Comparison of ENCODE assay signal across 16 cellular contexts in the genomic region with DNA sequence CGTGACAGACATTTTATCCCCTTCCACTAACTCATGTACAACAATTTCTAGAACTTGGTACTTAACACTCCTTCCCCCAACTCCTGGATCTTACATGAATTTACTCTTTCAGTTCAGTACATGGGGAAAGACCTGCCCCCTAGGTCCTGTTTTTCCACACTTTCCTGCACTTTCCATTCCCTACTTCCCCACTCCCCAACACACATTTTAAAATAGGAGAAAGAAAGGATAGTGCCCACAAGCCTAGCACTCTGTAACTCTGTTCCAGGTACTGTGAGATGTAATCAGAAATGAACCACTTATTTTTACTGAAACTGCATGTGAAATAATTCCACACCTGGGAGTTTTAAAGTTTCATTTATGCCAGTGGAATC. TPM values are rescaled to one million over a fixed set of nuclear protein-coding genes. Genes with fewer than 3 reads are reported as not detected.
DNase-seq lines count a peak whose midpoint lies in the region; ATAC-seq, FAIRE-seq and TF ChIP-seq lines count a peak whose summit lies in the region.
"Had no signal": no experiment of that assay in that cellular context is flagged by ENCODE, and none has a peak within 500 bp of the region (broad histone marks: within the 10 kb centered on the region; RNA-seq: fewer than 3 reads in every experiment).

No MANE protein-coding gene starts in this region.

- no peak for ATAC-seq in GM18519 (IDR thresholded peaks at IDR 0.05; ENCODE audit: low FRiP score, unreplicated experiment)
- no peak for ATAC-seq in HG03039 (IDR thresholded peaks at IDR 0.05; ENCODE audit: unreplicated experiment)
- ATAC-seq: activated T-cell treated with anti-CD3 and anti-CD28 coated beads, Interleukin-2, amount 50 U/mL, for 4 hours; stimulated activated naive CD8-positive, alpha-beta T cell treated with anti-CD3 and anti-CD28 coated beads, Interleukin-15, amount 100 ng/mL, for 72 hours had no signal

- POLR2A ChIA-PET in HEK293 (lab: Yijun Ruan, JAX), result no interaction called here

- H3K9ac ChIP-seq in liver (ENCODE audit: low read depth in 1 of 2, low read length in 2 of 2) (peak overlapping the region; percentile 92 to 95), stomach smooth muscle (ENCODE audit: low read length in 2 of 2) (no peak overlapping the region)

- H3K27me3 ChIP-seq in bronchial epithelial cell (ENCODE audit: control insufficient read depth, insufficient read depth, low read length) (no peaks in the 10 kb centered on the region), liver (ENCODE audit: control insufficient read depth in 4 of 4, insufficient read depth in 4 of 4, low read length in 3 of 4) (no peaks in the 10 kb centered on the region), stomach smooth muscle (ENCODE audit: control insufficient read depth in 1 of 2, insufficient read depth in 2 of 2, low read length in 2 of 2) (peaks cover 0 to 2% of the 10 kb centered on the region in 2 donors)
- H3K27me3 ChIP-seq: colonic mucosa had no signal

- WGBS in liver, result 45% methylated on average over 1 of the region's 1 CpG

- H3K9me3 ChIP-seq in HEK293 (ENCODE audit: control insufficient read depth, insufficient read depth, low read depth, low read length), result no peaks in the 10 kb centered on the region
- no peaks in the 10 kb centered on the region for H3K9me3 ChIP-seq in liver (ENCODE audit: control insufficient read depth in 4 of 4, low read length in 3 of 4)
- peaks cover 0 to 2% of the 10 kb centered on the region in 2 donors for H3K9me3 ChIP-seq in stomach smooth muscle (ENCODE audit: control insufficient read depth in 2 of 2, low read length in 2 of 2)
- H3K9me3 ChIP-seq: colonic mucosa had no signal

- H3K4me3 ChIP-seq in HEK293 (ENCODE audit: low read depth, low read length) (peak overlapping the region; percentile 16), bronchial epithelial cell (ENCODE audit: low read depth, low read length) (peak overlapping the region; percentile 82), liver (ENCODE audit: low read depth in 1 of 3, low read length in 3 of 3) (peak overlapping the region; percentile 78 to 93 (median 93)), stomach smooth muscle (ENCODE audit: low read length in 2 of 2) (peak overlapping the region; percentile 73 to 76)
- H3K4me3 ChIP-seq: colonic mucosa had no signal

- peak in 1 of 2 donors; percentile 31 for TF ChIP-seq RAD21 in liver (IDR thresholded peaks at IDR 0.05)

- FAIRE-seq in bronchial epithelial cell (lab: Jason Lieb, UNC), result no peak

- H3K36me3 ChIP-seq in HEK293 (ENCODE audit: control insufficient read depth in 2 of 2, insufficient read depth in 1 of 2, low read length in 2 of 2) (no peaks in the 10 kb centered on the region), bronchial epithelial cell (ENCODE audit: control insufficient read depth, insufficient read depth, low read length) (no peaks in the 10 kb centered on the region), liver (ENCODE audit: control insufficient read depth in 4 of 4, insufficient read depth in 3 of 4, low read depth in 1 of 4, low read length in 3 of 4) (peaks cover 0 to 1% (median 0%) of the 10 kb centered on the region in 4 donors), stomach smooth muscle (ENCODE audit: control insufficient read depth in 2 of 2, insufficient read depth in 2 of 2, low read length in 2 of 2) (no peaks in the 10 kb centered on the region)
- H3K36me3 ChIP-seq: colonic mucosa had no signal

- CTCF ChIA-PET in HEK293 (lab: Yijun Ruan, JAX), result interaction anchor here (0.8 to 1.3 kb wide), 3 partner anchors 83 to 86 kb away, joined by 3 read pairs; no protein-coding TSS in a partner anchor

- H3K27ac ChIP-seq in HEK293 (ENCODE audit: extremely low read depth, low read depth, low read length), result no peak overlapping the region
- peak overlapping the region; percentile 96 to 98 for H3K27ac ChIP-seq in liver (ENCODE audit: low read depth in 1 of 2, low read length in 2 of 2)
- H3K27ac ChIP-seq in stomach smooth muscle (ENCODE audit: low read length), result no peak overlapping the region
- H3K27ac ChIP-seq: colonic mucosa, SK-N-MC had no signal

- peak; percentile 35 for DNase-seq in bronchial epithelial cell (ENCODE audit: low read depth)
- DNase-seq in Kasumi-1 (lab: John Stamatoyannopoulos, UW), result no peak
- DNase-seq: activated CD4-positive, CD25-positive, alpha-beta regulatory T cell; activated T-cell treated with anti-CD3 and anti-CD28 coated beads, Interleukin-2, amount 50 U/mL, for 4 hours; amygdala; colonic mucosa; HCEC 1CT; immature natural killer cell; NK-92 treated with Interleukin-12 subunit alpha and Interleukin-12 subunit beta, amount 100 ng/mL, for 24 hours; stimulated activated naive CD8-positive, alpha-beta T cell treated with anti-CD3 and anti-CD28 coated beads, Interleukin-15, amount 100 ng/mL, for 72 hours had no signal

- no peak for TF ChIP-seq CTCF in HEK293 (tag by site-specific recombination; IDR thresholded peaks at IDR 0.05)
- no peak for TF ChIP-seq CTCF in bronchial epithelial cell (IDR thresholded peaks at IDR 0.05; ENCODE audit: insufficient read depth, low read length, severe bottlenecking)
- TF ChIP-seq CTCF in liver (IDR thresholded peaks at IDR 0.05; ENCODE audit: low read depth, low read length, missing input control), result no peak

- H3K4me1 ChIP-seq in HEK293 (ENCODE audit: control insufficient read depth, insufficient read depth, low read length) (peaks cover 11% of the 10 kb centered on the region), liver (ENCODE audit: control insufficient read depth in 4 of 4, insufficient read depth in 4 of 4, low read length in 3 of 4) (peaks cover 3 to 34% (median 25%) of the 10 kb centered on the region in 4 donors), stomach smooth muscle (ENCODE audit: control insufficient read depth, insufficient read depth, low read length) (peaks cover 3% of the 10 kb centered on the region)
- H3K4me1 ChIP-seq: colonic mucosa had no signal

TF ChIP-seq in HEK293, 187 proteins besides CTCF, POLR2A, EP300 and RAD21 (continues in another document):
- TF ChIP-seq, protein P1, sequence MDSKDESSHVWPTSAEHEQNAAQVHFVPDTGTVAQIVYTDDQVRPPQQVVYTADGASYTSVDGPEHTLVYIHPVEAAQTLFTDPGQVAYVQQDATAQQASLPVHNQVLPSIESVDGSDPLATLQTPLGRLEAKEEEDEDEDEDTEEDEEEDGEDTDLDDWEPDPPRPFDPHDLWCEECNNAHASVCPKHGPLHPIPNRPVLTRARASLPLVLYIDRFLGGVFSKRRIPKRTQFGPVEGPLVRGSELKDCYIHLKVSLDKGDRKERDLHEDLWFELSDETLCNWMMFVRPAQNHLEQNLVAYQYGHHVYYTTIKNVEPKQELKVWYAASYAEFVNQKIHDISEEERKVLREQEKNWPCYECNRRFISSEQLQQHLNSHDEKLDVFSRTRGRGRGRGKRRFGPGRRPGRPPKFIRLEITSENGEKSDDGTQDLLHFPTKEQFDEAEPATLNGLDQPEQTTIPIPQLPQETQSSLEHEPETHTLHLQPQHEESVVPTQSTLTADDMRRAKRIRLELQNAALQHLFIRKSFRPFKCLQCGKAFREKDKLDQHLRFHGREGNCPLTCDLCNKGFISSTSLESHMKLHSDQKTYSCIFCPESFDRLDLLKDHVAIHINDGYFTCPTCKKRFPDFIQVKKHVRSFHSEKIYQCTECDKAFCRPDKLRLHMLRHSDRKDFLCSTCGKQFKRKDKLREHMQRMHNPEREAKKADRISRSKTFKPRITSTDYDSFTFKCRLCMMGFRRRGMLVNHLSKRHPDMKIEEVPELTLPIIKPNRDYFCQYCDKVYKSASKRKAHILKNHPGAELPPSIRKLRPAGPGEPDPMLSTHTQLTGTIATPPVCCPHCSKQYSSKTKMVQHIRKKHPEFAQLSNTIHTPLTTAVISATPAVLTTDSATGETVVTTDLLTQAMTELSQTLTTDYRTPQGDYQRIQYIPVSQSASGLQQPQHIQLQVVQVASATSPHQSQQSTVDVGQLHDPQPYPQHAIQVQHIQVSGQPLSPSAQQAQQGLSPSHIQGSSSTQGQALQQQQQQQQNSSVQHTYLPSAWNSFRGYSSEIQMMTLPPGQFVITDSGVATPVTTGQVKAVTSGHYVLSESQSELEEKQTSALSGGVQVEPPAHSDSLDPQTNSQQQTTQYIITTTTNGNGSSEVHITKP (tag by site-specific recombination; IDR thresholded peaks at IDR 0.05), result no peak
- TF ChIP-seq MZF1 (tag by site-specific recombination; IDR thresholded peaks at IDR 0.05; ENCODE audit: borderline replicate concordance) (peak; percentile 83; the same call in 1 of the 2 replicates), ZNF366 (tag by site-specific recombination; conservative IDR thresholded peaks at IDR 0.05) (peak; percentile 36; the same call in 1 of the 2 replicates)

TF ChIP-seq in liver, 16 proteins besides CTCF, POLR2A, EP300 and RAD21:
- TF ChIP-seq HNF4A (conservative IDR thresholded peaks at IDR 0.05) (no peak), TAF1 (conservative IDR thresholded peaks at IDR 0.05) (no peak), RXRA (IDR thresholded peaks at IDR 0.05) (no peak), SP1 (IDR thresholded peaks at IDR 0.05) (no peak), EGR1 (IDR thresholded peaks at IDR 0.05; ENCODE audit: low read depth in 2 of 2) (no peak), JUND (IDR thresholded peaks at IDR 0.05) (no peak), FOXA2 (IDR thresholded peaks at IDR 0.05) (no peak)
- TF ChIP-seq, protein P2, sequence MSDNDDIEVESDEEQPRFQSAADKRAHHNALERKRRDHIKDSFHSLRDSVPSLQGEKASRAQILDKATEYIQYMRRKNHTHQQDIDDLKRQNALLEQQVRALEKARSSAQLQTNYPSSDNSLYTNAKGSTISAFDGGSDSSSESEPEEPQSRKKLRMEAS (IDR thresholded peaks at IDR 0.05), result no peak
TF ChIP-seq in liver: peak in this region for 0.

RNA-seq across cellular contexts. Expression of gene ADGRG6, which starts 1.4 kb away (rescaled TPM):
- total RNA-seq in bronchial epithelial cell (12.4 and 20.1 TPM in 2 replicates), liver (100 to 1,000 TPM in 1 of 2 donors, 10 to 100 TPM in 1; 57.8 to 110 TPM)
- 10 to 100 TPM; 18.7 to 33.6 TPM for polyA plus RNA-seq in liver

Comparison
In these comparisons a context has a peak if more than half of its experiments do, and no peak if none do; other contexts are left out.
1. H3K27ac ChIP-seq: peak in liver (2 of 2); none in HEK293 (single experiment) and stomach smooth muscle (single experiment).
2. H3K4me3 ChIP-seq: peak in every context shown above with its lines; median percentile 93 in liver; 82 in bronchial epithelial cell; 74 in stomach smooth muscle; 16 in HEK293.
3. H3K9ac ChIP-seq: peak in liver (2 of 2); none in stomach smooth muscle (0 of 2).